ENCODE assay signal across 8 cellular contexts in the genomic region with DNA sequence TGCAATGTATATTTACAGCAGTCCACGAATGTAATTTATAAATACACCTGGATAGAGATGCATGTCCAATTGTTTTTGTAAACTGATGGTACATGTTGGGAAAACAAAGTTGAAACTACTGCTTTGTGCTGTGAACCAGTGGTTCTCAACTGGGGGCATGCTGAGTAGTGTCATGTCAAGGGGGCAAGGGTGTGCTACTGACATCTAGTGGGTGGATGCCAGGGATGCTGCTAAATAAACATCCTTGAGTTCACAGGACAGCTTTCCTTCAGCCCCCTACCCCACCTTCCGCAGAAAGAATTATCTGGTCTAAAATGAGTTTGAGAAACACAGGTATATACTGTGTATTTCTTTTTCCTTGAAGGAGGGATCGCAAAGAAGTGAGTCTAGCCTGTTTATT.
A peak's percentile ranks its signal among the peaks of the same experiment; 100 is the strongest.
DNase-seq lines count a peak whose midpoint lies in the region; ATAC-seq and TF ChIP-seq lines count a peak whose summit lies in the region.

No MANE protein-coding gene starts in this region.

- H3K4me3 Mint-ChIP-seq in activated T-cell treated with anti-CD3 and anti-CD28 coated beads, Interleukin-2, amount 50 U/mL, for 24 hours: no peak overlapping the region

- peak; percentile 62 for TF ChIP-seq CTCF in LNCAP (IDR thresholded peaks at IDR 0.05)

- no peaks in the 10 kb centered on the region for H3K9me3 Mint-ChIP-seq in activated T-cell treated with anti-CD3 and anti-CD28 coated beads, Interleukin-2, amount 50 U/mL, for 24 hours

- H3K27me3 Mint-ChIP-seq in activated T-cell treated with anti-CD3 and anti-CD28 coated beads, Interleukin-2, amount 50 U/mL, for 24 hours: no peaks in the 10 kb centered on the region

- DNase-seq in ACHN (peak; percentile 73), UCSD-AML1 (lab: John Stamatoyannopoulos, UW; ENCODE audit: unreplicated experiment) (peak; percentile 22), iris pigment epithelial cell (ENCODE audit: low read depth) (peak; percentile 36), NCI-H1092 (lab: John Stamatoyannopoulos, UW) (no peak)
- no peak for DNase-seq in activated T-cell treated with anti-CD3 and anti-CD28 coated beads, Interleukin-2, amount 50 U/mL, for 24 hours

- in situ Hi-C loops in ACHN (cut with HindIII; ENCODE audit: low pct_ligation_motif_present, low pct_unique_long_range_greater_than_20kb, low sequenced_read_pairs): no loop called here

- H3K36me3 Mint-ChIP-seq in activated T-cell treated with anti-CD3 and anti-CD28 coated beads, Interleukin-2, amount 50 U/mL, for 24 hours (ENCODE audit: low read depth): no peaks in the 10 kb centered on the region

- H3K27ac Mint-ChIP-seq in activated T-cell treated with anti-CD3 and anti-CD28 coated beads, Interleukin-2, amount 50 U/mL, for 24 hours: no peak overlapping the region

- no peaks in the 10 kb centered on the region for H3K4me1 Mint-ChIP-seq in activated T-cell treated with anti-CD3 and anti-CD28 coated beads, Interleukin-2, amount 50 U/mL, for 24 hours (ENCODE audit: low read depth)

- ATAC-seq in GM18858 (IDR thresholded peaks at IDR 0.05; ENCODE audit: unreplicated experiment) (peak; percentile 55), HG03457 (IDR thresholded peaks at IDR 0.05; ENCODE audit: unreplicated experiment) (no peak)

Comparison
In these comparisons a context has a peak if more than half of its experiments do, and no peak if none do; other contexts are left out.
1. DNase-seq: peak in ACHN (single experiment), UCSD-AML1 (single experiment) and iris pigment epithelial cell (single experiment); none in NCI-H1092 (single experiment) and activated T-cell treated with anti-CD3 and anti-CD28 coated beads, Interleukin-2, amount 50 U/mL, for 24 hours (single experiment).